Comparison of ENCODE assay signal across 8 cellular contexts in the genomic region with DNA sequence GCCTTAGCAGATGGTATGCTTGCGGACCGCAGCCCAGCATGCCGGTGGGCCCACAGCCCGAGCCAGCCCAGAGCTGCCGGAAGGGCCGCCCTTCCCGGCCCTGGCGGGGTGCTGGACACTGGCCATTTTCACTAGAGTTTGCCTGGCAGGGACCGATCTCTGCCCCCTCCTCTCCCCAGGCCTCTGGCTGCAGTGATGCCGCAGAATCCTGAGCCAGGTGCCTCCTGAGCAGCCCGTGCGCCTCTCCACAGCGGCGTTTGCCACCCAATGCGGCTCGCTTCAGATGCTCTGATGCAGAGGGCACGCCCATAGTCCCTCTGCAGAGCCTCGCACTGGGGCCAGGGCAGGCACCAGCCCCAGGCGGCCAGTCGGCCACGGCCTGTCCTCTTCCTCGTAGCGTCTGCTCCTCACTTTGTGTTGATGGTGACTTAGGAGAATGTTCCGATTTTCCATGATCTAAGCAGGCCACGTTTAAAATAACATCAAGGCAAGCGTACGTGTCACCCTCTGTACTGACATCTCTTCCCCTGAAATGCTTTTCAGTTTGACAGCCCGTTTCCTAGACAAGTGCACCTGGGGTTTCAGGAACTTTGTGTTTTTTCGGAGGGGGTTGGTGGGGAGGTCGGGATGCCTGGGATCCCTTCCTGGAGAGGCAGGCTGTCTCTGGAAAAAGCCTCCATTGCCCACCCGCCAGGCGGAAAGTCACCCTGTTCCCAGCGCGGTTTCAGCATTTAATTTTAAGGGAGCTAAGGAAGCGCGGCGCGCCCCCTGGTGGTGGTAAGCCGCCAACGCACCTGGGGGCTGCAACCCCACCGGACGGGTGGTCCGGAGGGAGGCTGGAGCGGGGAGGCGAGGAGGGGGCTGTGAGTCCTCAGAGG.
DNase-seq lines count a peak whose midpoint lies in the region; ATAC-seq, FAIRE-seq and TF ChIP-seq lines count a peak whose summit lies in the region.

No MANE protein-coding gene starts in this region.

- DNase-seq in GDM1 (lab: John Stamatoyannopoulos, UW) = peak; percentile 33
- peak; percentile 65 for DNase-seq in NAMALWA (ENCODE audit: low spot score)
- DNase-seq in T47D (ENCODE audit: low read depth in 1 of 2, low spot score in 1 of 2) = peak; percentile 60 to 62
- peak; percentile 25 for DNase-seq in kidney glomerular epithelial cell (lab: John Stamatoyannopoulos, UW)
- peak; percentile 76 for DNase-seq in stimulated activated CD4-positive, alpha-beta T cell treated with anti-CD3 and anti-CD28 coated beads, Interleukin-2, amount 100 ng/mL, for 24 hours
- DNase-seq in H54 (ENCODE audit: insufficient read length, low spot score) = no peak

- in situ Hi-C loops in T47D (cut with HindIII; ENCODE audit: low pct_unique_long_range_greater_than_20kb, low sequenced_read_pairs) = no loop called here

- TF ChIP-seq CTCF in WI38 (IDR thresholded peaks at IDR 0.05; ENCODE audit: low read depth, low read length) = peak; percentile 98

- TF ChIP-seq POLR2A in H54 (IDR thresholded peaks at IDR 0.05; ENCODE audit: low read depth, low read length) = no peak

- no peak for FAIRE-seq in H54 (lab: Jason Lieb, UNC)

- ATAC-seq in GM19452 (IDR thresholded peaks at IDR 0.05; ENCODE audit: unreplicated experiment) = no peak

- no peak overlapping the region for H3K4me3 ChIP-seq in WI38 (ENCODE audit: low read depth, low read length)
